Comparison of ENCODE assay signal across 21 cellular contexts in genomic region chrX:13694983-13695382, GRCh38. TPM values are rescaled to one million over a fixed set of nuclear protein-coding genes. Genes with fewer than 3 reads are reported as not detected.
DNase-seq lines count a peak whose midpoint lies in the region; ATAC-seq and TF ChIP-seq lines count a peak whose summit lies in the region.
"Had no signal": no experiment of that assay in that cellular context is flagged by ENCODE, and none has a peak within 500 bp of the region (broad histone marks: within the 10 kb centered on the region; RNA-seq: fewer than 3 reads in every experiment).

No MANE protein-coding gene starts in this region.

- H3K9me3 ChIP-seq in CD8-positive, alpha-beta memory T cell (ENCODE audit: low read length), result no peaks in the 10 kb centered on the region
- H3K9me3 ChIP-seq in NT2/D1 (ENCODE audit: insufficient read depth, low read length) (no peaks in the 10 kb centered on the region), gastrocnemius medialis (no peaks in the 10 kb centered on the region)
- H3K9me3 ChIP-seq: suprapubic skin had no signal

- ATAC-seq in gastrocnemius medialis, result peak; percentile 63 to 78
- ATAC-seq in HG03025 (IDR thresholded peaks at IDR 0.05; ENCODE audit: low FRiP score, unreplicated experiment), result no peak
- ATAC-seq in GM21390 (IDR thresholded peaks at IDR 0.05; ENCODE audit: unreplicated experiment), result no peak
- ATAC-seq: left cardiac atrium, Right ventricle myocardium inferior had no signal

- peaks cover 76 to 94% (median 91%) of the 10 kb centered on the region in 3 donors for H3K4me1 Mint-ChIP-seq in CD8-positive, alpha-beta memory T cell
- H3K4me1 Mint-ChIP-seq in glutamatergic neuron (ENCODE audit: low read depth, unreplicated experiment), result peaks cover 23% of the 10 kb centered on the region

- in situ Hi-C loops in gastrocnemius medialis (cut with MboI; ENCODE audit: low sequenced_read_pairs in 4 of 4), result no loop called here

- intact Hi-C loops in gastrocnemius medialis (cut with DNase I; ENCODE audit: low total_unique reads), result no loop called here

- peaks cover 74% of the 10 kb centered on the region for H3K4me1 ChIP-seq in CD8-positive, alpha-beta memory T cell (ENCODE audit: insufficient read depth, low read length)
- H3K4me1 ChIP-seq in NT2/D1 (ENCODE audit: insufficient read depth, insufficient read length), result peaks cover 6% of the 10 kb centered on the region
- peaks cover 55 to 64% of the 10 kb centered on the region in 2 donors for H3K4me1 ChIP-seq in gastrocnemius medialis

- H3K27me3 ChIP-seq in CD8-positive, alpha-beta memory T cell (ENCODE audit: insufficient read depth, low read length, poor library complexity, severe bottlenecking), result no peaks in the 10 kb centered on the region
- H3K27me3 ChIP-seq in NT2/D1 (ENCODE audit: insufficient read depth, insufficient read length), result no peaks in the 10 kb centered on the region
- no peaks in the 10 kb centered on the region for H3K27me3 ChIP-seq in gastrocnemius medialis
- H3K27me3 ChIP-seq: suprapubic skin had no signal

- no peak for TF ChIP-seq CTCF in glutamatergic neuron (IDR thresholded peaks at IDR 0.05; ENCODE audit: partially characterized antibody, unreplicated experiment)
- no peak for TF ChIP-seq CTCF in gastrocnemius medialis (IDR thresholded peaks at IDR 0.05 in 4 of 5, conservative IDR thresholded peaks at IDR 0.05 in 1 of 5)

- peak overlapping the region; percentile 4 for H3K9ac ChIP-seq in NT2/D1 (ENCODE audit: insufficient read length, low read depth)

- H3K4me3 ChIP-seq in CD8-positive, alpha-beta memory T cell (ENCODE audit: low read length), result no peak overlapping the region
- H3K4me3 ChIP-seq in NT2/D1 (ENCODE audit: insufficient read length, low read depth) (no peak overlapping the region), gastrocnemius medialis (peak overlapping the region in 2 of 4 donors; percentile 17 to 23)
- H3K4me3 ChIP-seq: suprapubic skin had no signal

- no peaks in the 10 kb centered on the region for H3K9me3 Mint-ChIP-seq in CD8-positive, alpha-beta memory T cell
- peaks cover 3% of the 10 kb centered on the region for H3K9me3 Mint-ChIP-seq in glutamatergic neuron (ENCODE audit: unreplicated experiment)
- H3K9me3 Mint-ChIP-seq: activated CD4-positive, alpha-beta memory T cell treated with anti-CD3 and anti-CD28 coated beads for 36 hours; activated T-helper 1 cell treated with anti-CD3 and anti-CD28 coated beads, Interleukin-12 subunit alpha, Interleukin-12 subunit beta, Interleukin-2, Interleukin-4 antibody, amounts not matched to agents 30 ng/mL and 10 ng/mL and 1 ng/mL, durations not matched to agents 14 hours and 24 hours and 36 hours had no signal

- no peak for DNase-seq in CD8-positive, alpha-beta memory T cell
- DNase-seq in NT2/D1 (ENCODE audit: low read depth, low spot score) (no peak), glutamatergic neuron (no peak), gastrocnemius medialis (no peak), NCI-H1092 (lab: John Stamatoyannopoulos, UW) (no peak)
- no peak for DNase-seq in activated CD8-positive, alpha-beta memory T cell treated with anti-CD3 and anti-CD28 coated beads, Interleukin-2, amount 50 U/mL, for 48 hours
- DNase-seq: activated CD4-positive, alpha-beta memory T cell treated with anti-CD3 and anti-CD28 coated beads for 36 hours; AML-193; amygdala; DMS53; left cardiac atrium; midbrain; NCI-H2081; NCI-H510A; nucleus accumbens; stimulated activated CD4-positive, alpha-beta T cell treated with anti-CD3 and anti-CD28 coated beads, Interleukin-4, amount 100 ng/mL, for 1 hour had no signal

- POLR2A ChIA-PET in CD8-positive, alpha-beta memory T cell (lab: Charles Lee), result interaction anchor here (1.0 to 1.3 kb wide), 2 partner anchors 40 kb away, joined by 3 to 4 read pairs; partner anchors contain the start of genes OFD1 and TRAPPC2

- H3K36me3 Mint-ChIP-seq in CD8-positive, alpha-beta memory T cell, result peaks cover 0 to 12% (median 3%) of the 10 kb centered on the region in 3 donors
- no peaks in the 10 kb centered on the region for H3K36me3 Mint-ChIP-seq in glutamatergic neuron (ENCODE audit: unreplicated experiment)

- H3K27ac Mint-ChIP-seq in CD8-positive, alpha-beta memory T cell, result peak overlapping the region in 7 of 8 donors; percentile 30 to 91 (median 72)
- H3K27ac Mint-ChIP-seq in glutamatergic neuron (ENCODE audit: unreplicated experiment), result peak overlapping the region; percentile 15
- H3K27ac Mint-ChIP-seq: activated CD4-positive, alpha-beta memory T cell treated with anti-CD3 and anti-CD28 coated beads for 36 hours; activated T-helper 1 cell treated with anti-CD3 and anti-CD28 coated beads, Interleukin-12 subunit alpha, Interleukin-12 subunit beta, Interleukin-2, Interleukin-4 antibody, amounts not matched to agents 30 ng/mL and 10 ng/mL and 1 ng/mL, durations not matched to agents 14 hours and 24 hours and 36 hours had no signal

- H3K4me3 Mint-ChIP-seq in CD8-positive, alpha-beta memory T cell, result peak overlapping the region in 6 of 7 donors; percentile 5 to 71 (median 26)
- H3K4me3 Mint-ChIP-seq in glutamatergic neuron (ENCODE audit: unreplicated experiment), result peak overlapping the region; percentile 59
- H3K4me3 Mint-ChIP-seq: activated CD4-positive, alpha-beta memory T cell treated with anti-CD3 and anti-CD28 coated beads for 36 hours; activated T-helper 1 cell treated with anti-CD3 and anti-CD28 coated beads, Interleukin-12 subunit alpha, Interleukin-12 subunit beta, Interleukin-2, Interleukin-4 antibody, amounts not matched to agents 30 ng/mL and 10 ng/mL and 1 ng/mL, durations not matched to agents 14 hours and 24 hours and 36 hours had no signal

- H3K27ac ChIP-seq in CD8-positive, alpha-beta memory T cell (ENCODE audit: low read depth, low read length), result no peak overlapping the region
- H3K27ac ChIP-seq in gastrocnemius medialis, result peak overlapping the region; percentile 60 to 78 (median 70)

- peaks cover 0 to 2% of the 10 kb centered on the region in 2 donors for H3K27me3 Mint-ChIP-seq in CD8-positive, alpha-beta memory T cell
- no peaks in the 10 kb centered on the region for H3K27me3 Mint-ChIP-seq in glutamatergic neuron (ENCODE audit: unreplicated experiment)
- H3K27me3 Mint-ChIP-seq: activated CD4-positive, alpha-beta memory T cell treated with anti-CD3 and anti-CD28 coated beads for 36 hours had no signal

- TF ChIP-seq POLR2A in gastrocnemius medialis (IDR thresholded peaks at IDR 0.05), result no peak

- H3K36me3 ChIP-seq in CD8-positive, alpha-beta memory T cell (ENCODE audit: insufficient read depth, low read length), result no peaks in the 10 kb centered on the region
- H3K36me3 ChIP-seq in NT2/D1 (ENCODE audit: insufficient read depth, insufficient read length, low read length), result peaks cover 27% of the 10 kb centered on the region
- no peaks in the 10 kb centered on the region for H3K36me3 ChIP-seq in gastrocnemius medialis
- H3K36me3 ChIP-seq: suprapubic skin had no signal

- CTCF ChIA-PET in CD8-positive, alpha-beta memory T cell (lab: Charles Lee), result interaction anchor here (0.9 kb wide), 1 partner anchor 53 kb away, joined by 3 read pairs; no protein-coding TSS in a partner anchor

RNA-seq across cellular contexts. Expression of gene RAB9A, which starts 6.1 kb away (rescaled TPM):
- 10 to 100 TPM; 27.1 to 32.8 TPM for total RNA-seq in CD8-positive, alpha-beta memory T cell
- polyA plus RNA-seq in CD8-positive, alpha-beta memory T cell, result 48.1 TPM
- total RNA-seq in glutamatergic neuron (ENCODE audit: unreplicated experiment), result 14.2 TPM
- total RNA-seq in gastrocnemius medialis, result 10 to 100 TPM; 15.0 to 21.7 (median 18.5) TPM

RNA-seq across cellular contexts. Expression of gene TRAPPC2, which starts 39.4 kb away (rescaled TPM):
- total RNA-seq in CD8-positive, alpha-beta memory T cell, result 10 to 100 TPM; 18.7 to 19.0 TPM
- polyA plus RNA-seq in CD8-positive, alpha-beta memory T cell, result 50.6 TPM
- 25.8 TPM for total RNA-seq in glutamatergic neuron (ENCODE audit: unreplicated experiment)
- 1 to 10 TPM; 1.4 to 4.3 (median 2.9) TPM for total RNA-seq in gastrocnemius medialis

RNA-seq across cellular contexts. Expression of gene OFD1, which starts 39.6 kb away (rescaled TPM):
- 10 to 100 TPM; 29.1 to 30.4 TPM for total RNA-seq in CD8-positive, alpha-beta memory T cell
- 46.3 TPM for polyA plus RNA-seq in CD8-positive, alpha-beta memory T cell
- total RNA-seq in glutamatergic neuron (ENCODE audit: unreplicated experiment) (28.5 TPM), gastrocnemius medialis (1 to 10 TPM; 2.8 to 8.0 (median 7.0) TPM)

RNA-seq across cellular contexts. Expression of gene TCEANC, which starts 42.0 kb away (rescaled TPM):
- 1 to 10 TPM; 2.7 to 3.4 TPM for total RNA-seq in CD8-positive, alpha-beta memory T cell
- polyA plus RNA-seq in CD8-positive, alpha-beta memory T cell, result 10.3 TPM
- total RNA-seq in glutamatergic neuron (ENCODE audit: unreplicated experiment), result 6.3 TPM
- 1 to 10 TPM; 2.9 to 4.1 (median 3.3) TPM for total RNA-seq in gastrocnemius medialis

Comparison
In these comparisons a context has a peak if more than half of its experiments do, and no peak if none do; other contexts are left out.
1. ATAC-seq: peak in gastrocnemius medialis (2 of 2); none in HG03025 (single experiment) and GM21390 (single experiment).